In genomic region chr1:68116643-68117235, GRCh38 we compare ENCODE assay signal across 8 cellular contexts.
DNase-seq lines count a peak whose midpoint lies in the region; ATAC-seq and TF ChIP-seq lines count a peak whose summit lies in the region.

No MANE protein-coding gene starts in this region.

- no peaks in the 10 kb centered on the region for H3K79me2 ChIP-seq in trophoblast cell (ENCODE audit: control insufficient read depth, insufficient read depth, low read length, poor library complexity)

- peak; percentile 39 for ATAC-seq in HG03378 (IDR thresholded peaks at IDR 0.05; ENCODE audit: unreplicated experiment)
- no peak for ATAC-seq in gastroesophageal sphincter
- no peak for ATAC-seq in GM19397 (IDR thresholded peaks at IDR 0.05; ENCODE audit: unreplicated experiment)

- H3K27ac ChIP-seq in gastroesophageal sphincter (peak overlapping the region; percentile 7 to 65 (median 54)), trophoblast cell (ENCODE audit: low read depth, low read length) (no peak overlapping the region)

- CTCF ChIA-PET in Caco-2 (lab: Charles Lee) = interaction anchor here (0.6 to 1.0 kb wide), 6 partner anchors 10 to 267 kb away, joined by 3 to 5 read pairs (median 4); no protein-coding TSS in a partner anchor

- H2BK5ac ChIP-seq in trophoblast cell (ENCODE audit: low read depth, low read length, poor library complexity) = no peak overlapping the region

- no peak overlapping the region for H3K4me3 Mint-ChIP-seq in Caco-2 (ENCODE audit: unreplicated experiment)

- no peak overlapping the region for H3K9ac ChIP-seq in trophoblast cell (ENCODE audit: low read length)

- DNase-seq in Caco-2 = peak; percentile 38 to 45
- DNase-seq in NOMO-1 treated with DMSO at 0.1 percent for 48 hours (lab: John Stamatoyannopoulos, UW; ENCODE audit: unreplicated experiment) = peak; percentile 28
- DNase-seq in activated T-cell treated with anti-CD3 and anti-CD28 coated beads, Interleukin-2, amount 50 U/mL, for 48 hours = peak; percentile 34 to 44
- peak; percentile 9 to 76 for DNase-seq in trophoblast cell
- DNase-seq in UCSD-AML1 (lab: John Stamatoyannopoulos, UW; ENCODE audit: unreplicated experiment) = no peak

- intact Hi-C loops in Caco-2 (cut with micrococcal nuclease; ENCODE audit: unreplicated experiment) = loop anchor here (1.0 to 2.0 kb wide), 3 partner anchors 205 to 326 kb away; no protein-coding TSS in a partner anchor

- H3K36me3 ChIP-seq in Caco-2 (ENCODE audit: control insufficient read depth, insufficient read depth, low read length) (no peaks in the 10 kb centered on the region), gastroesophageal sphincter (peaks cover 0 to 13% of the 10 kb centered on the region in 2 donors), trophoblast cell (ENCODE audit: control insufficient read depth in 1 of 2, insufficient read depth in 2 of 2, low read length in 2 of 2) (peaks cover 22 to 36% of the 10 kb centered on the region in 2 experiments)

- no peaks in the 10 kb centered on the region for H3K79me1 ChIP-seq in trophoblast cell (ENCODE audit: low read length)

- no peak overlapping the region for H4K91ac ChIP-seq in trophoblast cell (ENCODE audit: low read depth, low read length)

- H3K14ac ChIP-seq in trophoblast cell (ENCODE audit: low read length) = no peak overlapping the region

- no peaks in the 10 kb centered on the region for H3K27me3 Mint-ChIP-seq in Caco-2 (ENCODE audit: insufficient read depth, unreplicated experiment)

- H3K4me1 Mint-ChIP-seq in Caco-2 (ENCODE audit: low read depth, unreplicated experiment) = no peaks in the 10 kb centered on the region

- no TSS peak for BruUV-seq in Caco-2 (replicated peaks; lab: Mats Ljungman, UMichigan)

- no peak overlapping the region for H3K27ac Mint-ChIP-seq in Caco-2 (ENCODE audit: unreplicated experiment)

- H2AFZ ChIP-seq in trophoblast cell (ENCODE audit: insufficient read depth, low read length, poor library complexity) = no peak overlapping the region

- H4K12ac ChIP-seq in trophoblast cell (ENCODE audit: low read depth, low read length) = no peak overlapping the region

- H3K18ac ChIP-seq in trophoblast cell (ENCODE audit: low read length) = no peak overlapping the region

- no peak overlapping the region for H2AK5ac ChIP-seq in trophoblast cell (ENCODE audit: low read length)

- no peak overlapping the region for H2BK120ac ChIP-seq in trophoblast cell (ENCODE audit: insufficient read depth, low read length, poor library complexity)

- no peaks in the 10 kb centered on the region for H3K9me3 ChIP-seq in Caco-2
- no peaks in the 10 kb centered on the region for H3K9me3 ChIP-seq in gastroesophageal sphincter
- H3K9me3 ChIP-seq in trophoblast cell (ENCODE audit: insufficient read depth, low read depth, low read length) = no peaks in the 10 kb centered on the region

- H3K4me3 ChIP-seq in Caco-2 (ENCODE audit: low read depth, low read length) (no peak overlapping the region), gastroesophageal sphincter (no peak overlapping the region), trophoblast cell (ENCODE audit: low read depth, low read length) (no peak overlapping the region)

- H3K4me2 ChIP-seq in trophoblast cell (ENCODE audit: low read length) = no peak overlapping the region

- no peak for TF ChIP-seq POLR2A in gastroesophageal sphincter (IDR thresholded peaks at IDR 0.05)

- H3K27me3 ChIP-seq in Caco-2 (replicated peaks; ENCODE audit: control insufficient read depth, insufficient read depth, low read length) (no peaks in the 10 kb centered on the region), gastroesophageal sphincter (no peaks in the 10 kb centered on the region), trophoblast cell (ENCODE audit: insufficient read depth, low read length) (no peaks in the 10 kb centered on the region)

- TF ChIP-seq CTCF in Caco-2 (IDR thresholded peaks at IDR 0.05; ENCODE audit: insufficient read depth in 1 of 2, low read depth in 1 of 2, low read length in 1 of 2, severe bottlenecking in 1 of 2, unreplicated experiment in 1 of 2) (peak; percentile 49 to 71), gastroesophageal sphincter (IDR thresholded peaks at IDR 0.05) (peak; percentile 84 to 96 (median 89))

- no peak overlapping the region for H3K23ac ChIP-seq in trophoblast cell (ENCODE audit: low read length)

- 0% methylated on average over 3 of the region's 3 CpGs for WGBS in gastroesophageal sphincter (ENCODE audit: low coverage in 1 of 2), 2 donors
- WGBS in trophoblast cell (ENCODE audit: extremely low coverage, insufficient coverage, insufficient read length) = 100% methylated on average over 1 of the region's 3 CpGs

- POLR2A ChIA-PET in Caco-2 (lab: Charles Lee) = no interaction called here

- H2BK12ac ChIP-seq in trophoblast cell (ENCODE audit: low read length) = no peak overlapping the region

- H3K4ac ChIP-seq in trophoblast cell (ENCODE audit: low read depth, low read length) = no peak overlapping the region

- TF ChIP-seq EP300 in gastroesophageal sphincter (IDR thresholded peaks at IDR 0.05) = no peak

- H3K36me3 Mint-ChIP-seq in Caco-2 (ENCODE audit: insufficient read depth, unreplicated experiment) = peaks cover 6% of the 10 kb centered on the region

- no peaks in the 10 kb centered on the region for H3K9me3 Mint-ChIP-seq in Caco-2 (ENCODE audit: unreplicated experiment)

- H3K4me1 ChIP-seq in Caco-2 (no peaks in the 10 kb centered on the region), gastroesophageal sphincter (peaks cover 3 to 63% (median 18%) of the 10 kb centered on the region in 3 donors), trophoblast cell (ENCODE audit: control insufficient read depth in 1 of 2, insufficient read depth in 2 of 2, low read length in 2 of 2) (peaks cover 0 to 10% of the 10 kb centered on the region in 2 experiments)

- no peak overlapping the region for H4K8ac ChIP-seq in trophoblast cell (ENCODE audit: low read depth, low read length)
